In the genomic region with DNA sequence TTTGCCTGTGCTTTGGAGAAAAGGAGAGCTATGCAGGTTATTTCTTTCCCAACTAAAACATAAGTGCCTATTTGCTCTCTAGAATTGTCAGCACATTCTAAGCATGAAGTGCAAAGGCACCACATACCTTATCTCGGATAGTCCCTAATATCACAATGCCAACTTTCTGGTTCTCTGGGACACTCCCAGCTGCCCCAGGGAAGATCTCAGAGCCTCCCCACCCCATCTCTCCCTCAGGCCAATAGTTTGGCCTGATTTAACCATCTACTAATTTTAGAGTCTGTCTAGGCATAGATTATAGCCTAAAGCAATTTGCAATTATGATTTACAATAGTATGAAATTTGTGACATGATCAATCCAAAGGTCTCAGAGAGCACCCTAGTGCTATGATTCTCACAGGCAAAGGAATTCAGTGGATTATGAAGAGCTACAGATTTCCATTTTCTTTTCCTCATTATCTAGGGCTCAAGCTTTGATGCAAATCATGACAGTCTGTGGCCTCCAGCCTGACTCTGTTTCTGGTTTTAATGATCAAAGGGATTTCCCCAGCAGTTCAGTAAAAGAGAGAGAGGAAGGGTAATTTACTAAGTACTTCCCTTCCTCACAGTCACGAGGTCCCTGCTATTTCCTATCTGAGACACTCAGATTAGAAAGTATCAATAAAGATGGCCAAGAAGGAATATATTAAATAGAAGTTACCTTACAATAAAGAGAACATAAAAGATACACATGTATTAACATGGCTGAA, we compare ENCODE assay signal across 10 cellular contexts. TPM values are rescaled to one million over a fixed set of nuclear protein-coding genes. Genes with fewer than 3 reads are reported as not detected.
DNase-seq lines count a peak whose midpoint lies in the region; ATAC-seq and TF ChIP-seq lines count a peak whose summit lies in the region.
"Had no signal": no experiment of that assay in that cellular context is flagged by ENCODE, and none has a peak within 500 bp of the region (broad histone marks: within the 10 kb centered on the region; RNA-seq: fewer than 3 reads in every experiment).

No MANE protein-coding gene starts in this region.

- DNase-seq in ELF-1 (ENCODE audit: low read depth, low spot score) = peak; percentile 79
- DNase-seq in dorsolateral prefrontal cortex = no peak
- DNase-seq in NCI-H774 (lab: John Stamatoyannopoulos, UW) = no peak
- DNase-seq in SHP77 treated with DMSO at 0.1 percent for 48 hours (lab: John Stamatoyannopoulos, UW) = no peak
- no peak for DNase-seq in MG63
- DNase-seq: lower lobe of right lung, NCI-H748 treated with DMSO at 0.1 percent for 48 hours had no signal

- no peaks in the 10 kb centered on the region for H3K27me3 Mint-ChIP-seq in activated naive CD8-positive, alpha-beta T cell

- peaks cover 36% of the 10 kb centered on the region for H3K4me1 Mint-ChIP-seq in activated naive CD8-positive, alpha-beta T cell (ENCODE audit: low read depth)

- peak overlapping the region; percentile 75 for H3K27ac Mint-ChIP-seq in activated naive CD8-positive, alpha-beta T cell

- no peak overlapping the region for H3K27ac ChIP-seq in dorsolateral prefrontal cortex
- H3K27ac ChIP-seq: lower lobe of right lung had no signal

- TF ChIP-seq CTCF in dorsolateral prefrontal cortex (IDR thresholded peaks at IDR 0.05 in 54 of 56, conservative IDR thresholded peaks at IDR 0.05 in 2 of 56; ENCODE audit: low read depth in 1 of 56, partially characterized antibody in 56 of 56) = no peak

- no peaks in the 10 kb centered on the region for H3K9me3 ChIP-seq in MG63
- H3K9me3 ChIP-seq: lower lobe of right lung had no signal

- no peaks in the 10 kb centered on the region for H3K9me3 Mint-ChIP-seq in activated naive CD8-positive, alpha-beta T cell (ENCODE audit: low read depth)

- no peaks in the 10 kb centered on the region for H3K36me3 ChIP-seq in MG63
- H3K36me3 ChIP-seq: lower lobe of right lung had no signal

- H3K4me3 ChIP-seq in dorsolateral prefrontal cortex = no peak overlapping the region
- no peak overlapping the region for H3K4me3 ChIP-seq in MG63
- H3K4me3 ChIP-seq: lower lobe of right lung had no signal

- intact Hi-C loops in dorsolateral prefrontal cortex (cut with DNase I) = no loop called here

- peak; percentile 84 for ATAC-seq in GM19395 (IDR thresholded peaks at IDR 0.05; ENCODE audit: unreplicated experiment)
- peak; percentile 69 for ATAC-seq in HG03139 (IDR thresholded peaks at IDR 0.05; ENCODE audit: unreplicated experiment)

- no peaks in the 10 kb centered on the region for H3K36me3 Mint-ChIP-seq in activated naive CD8-positive, alpha-beta T cell

- peak overlapping the region; percentile 44 for H3K4me3 Mint-ChIP-seq in activated naive CD8-positive, alpha-beta T cell

- no peaks in the 10 kb centered on the region for H3K27me3 ChIP-seq in dorsolateral prefrontal cortex
- no peaks in the 10 kb centered on the region for H3K27me3 ChIP-seq in MG63

RNA-seq across cellular contexts. Expression of a gene that starts 28.9 kb away (rescaled TPM):
- 10 to 100 TPM in 5 of 120 experiments, 1 to 10 TPM in 67, under 1 TPM in 19, not detected in 29; 0.41 to 35.6 (median 1.9) TPM for total RNA-seq in dorsolateral prefrontal cortex
- total RNA-seq in MG63 (2014; rRNA removed; shearing (Covaris generic); ENCODE audit: low replicate concordance) = 5.2 and 13.7 TPM in 2 replicates
